In genomic region chr12:79673334-79673733, GRCh38 we compare ENCODE assay signal across 1 cellular context.
TF ChIP-seq lines count a peak whose summit lies in the region.

No MANE protein-coding gene starts in this region.

TF ChIP-seq in GM12878, 131 proteins besides CTCF, POLR2A, EP300 and RAD21 (continued from another document):
- TF ChIP-seq, protein P1, sequence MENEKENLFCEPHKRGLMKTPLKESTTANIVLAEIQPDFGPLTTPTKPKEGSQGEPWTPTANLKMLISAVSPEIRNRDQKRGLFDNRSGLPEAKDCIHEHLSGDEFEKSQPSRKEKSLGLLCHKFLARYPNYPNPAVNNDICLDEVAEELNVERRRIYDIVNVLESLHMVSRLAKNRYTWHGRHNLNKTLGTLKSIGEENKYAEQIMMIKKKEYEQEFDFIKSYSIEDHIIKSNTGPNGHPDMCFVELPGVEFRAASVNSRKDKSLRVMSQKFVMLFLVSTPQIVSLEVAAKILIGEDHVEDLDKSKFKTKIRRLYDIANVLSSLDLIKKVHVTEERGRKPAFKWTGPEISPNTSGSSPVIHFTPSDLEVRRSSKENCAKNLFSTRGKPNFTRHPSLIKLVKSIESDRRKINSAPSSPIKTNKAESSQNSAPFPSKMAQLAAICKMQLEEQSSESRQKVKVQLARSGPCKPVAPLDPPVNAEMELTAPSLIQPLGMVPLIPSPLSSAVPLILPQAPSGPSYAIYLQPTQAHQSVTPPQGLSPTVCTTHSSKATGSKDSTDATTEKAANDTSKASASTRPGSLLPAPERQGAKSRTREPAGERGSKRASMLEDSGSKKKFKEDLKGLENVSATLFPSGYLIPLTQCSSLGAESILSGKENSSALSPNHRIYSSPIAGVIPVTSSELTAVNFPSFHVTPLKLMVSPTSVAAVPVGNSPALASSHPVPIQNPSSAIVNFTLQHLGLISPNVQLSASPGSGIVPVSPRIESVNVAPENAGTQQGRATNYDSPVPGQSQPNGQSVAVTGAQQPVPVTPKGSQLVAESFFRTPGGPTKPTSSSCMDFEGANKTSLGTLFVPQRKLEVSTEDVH (IDR thresholded peaks at IDR 0.05; ENCODE audit: low read depth, partially characterized antibody) = no peak
- no peak for TF ChIP-seq EGR1 (IDR thresholded peaks at IDR 0.05; ENCODE audit: borderline replicate concordance in 1 of 2, low read depth in 2 of 2, low read length in 2 of 2)
- TF ChIP-seq IRF5 (IDR thresholded peaks at IDR 0.05; ENCODE audit: borderline replicate concordance) = no peak
- no peak for TF ChIP-seq RELA (IDR thresholded peaks at IDR 0.05; ENCODE audit: borderline replicate concordance, partially characterized antibody)
- no peak for TF ChIP-seq CHD2 (IDR thresholded peaks at IDR 0.05; ENCODE audit: borderline replicate concordance, low read depth, low read length)
